Comparison of ENCODE assay signal across 9 cellular contexts in the genomic region with DNA sequence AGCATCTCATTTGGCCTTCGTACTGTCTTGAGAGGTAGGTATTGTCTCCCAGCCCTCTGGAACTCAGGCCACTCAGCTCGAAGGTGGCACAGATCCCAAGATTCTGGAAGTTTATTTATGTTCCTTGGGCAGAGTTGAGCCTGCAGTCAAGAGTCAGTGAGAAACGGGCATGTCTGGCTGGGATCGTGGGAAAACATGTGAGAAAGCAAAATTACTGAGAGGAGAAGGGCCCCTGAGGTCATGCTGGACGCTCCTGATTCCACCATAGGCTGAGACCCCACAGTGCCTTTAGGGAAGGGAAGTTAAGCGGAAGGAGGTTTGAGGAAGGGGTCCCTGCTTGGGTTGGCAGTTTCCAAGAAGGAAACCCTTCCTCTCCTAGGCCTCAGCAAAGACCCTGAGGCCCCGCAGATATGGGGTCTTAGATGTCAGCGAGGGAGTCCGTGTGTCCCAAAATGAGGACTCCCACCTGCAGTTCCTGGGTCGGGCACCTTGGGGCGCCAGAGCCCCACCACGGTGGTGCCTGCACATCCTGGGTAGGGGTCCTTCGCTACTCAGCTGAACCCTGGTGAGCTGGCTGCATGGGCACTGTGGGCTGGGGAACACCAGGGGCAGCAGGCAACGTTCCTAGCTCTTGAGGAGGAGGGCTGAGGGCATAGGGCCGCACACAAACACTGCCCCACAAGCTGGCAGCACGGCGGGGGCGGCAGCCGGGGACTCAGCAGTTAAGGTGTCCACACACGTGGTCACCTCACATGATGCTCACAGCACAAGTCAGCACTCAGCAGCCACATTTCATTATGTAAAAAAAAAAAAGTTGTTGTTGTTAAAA. TPM values are rescaled to one million over a fixed set of nuclear protein-coding genes. Genes with fewer than 3 reads are reported as not detected.
DNase-seq lines count a peak whose midpoint lies in the region; ATAC-seq, FAIRE-seq and TF ChIP-seq lines count a peak whose summit lies in the region.
"Had no signal": no experiment of that assay in that cellular context is flagged by ENCODE, and none has a peak within 500 bp of the region (broad histone marks: within the 10 kb centered on the region; RNA-seq: fewer than 3 reads in every experiment).

No MANE protein-coding gene starts in this region.

- H3K79me2 ChIP-seq in HepG2 (ENCODE audit: insufficient read depth, low read length), result no peaks in the 10 kb centered on the region

- TSS peak; percentile 38 for BruUV-seq in HepG2 (replicated peaks; lab: Mats Ljungman, UMichigan)

- POLR2A ChIA-PET in HepG2 (lab: Yijun Ruan, JAX), result interaction anchor here (1.3 to 3.7 kb wide), 3 partner anchors 50 to 83 kb away, joined by 4 to 17 read pairs (median 13); a partner anchor contains a TSS

- H3K4me1 ChIP-seq in HepG2 (ENCODE audit: insufficient read depth, low read length) (peaks cover 25% of the 10 kb centered on the region), testis (peaks cover 12% of the 10 kb centered on the region)

- no peaks in the 10 kb centered on the region for H3K36me3 Mint-ChIP-seq in activated T-helper 1 cell treated with anti-CD3 and anti-CD28 coated beads, Interleukin-12 subunit alpha, Interleukin-12 subunit beta, Interleukin-2, Interleukin-4 antibody, amounts not matched to agents 30 ng/mL and 10 ng/mL and 1 ng/mL, durations not matched to agents 14 hours and 24 hours and 36 hours (ENCODE audit: low read depth)
- H3K36me3 Mint-ChIP-seq: naive B cell had no signal

- no peak overlapping the region for H2AFZ ChIP-seq in HepG2 (ENCODE audit: low read length)

- H3K4me2 ChIP-seq in HepG2 (ENCODE audit: low read depth, low read length), result no peak overlapping the region

- peak; percentile 90 for TF ChIP-seq RAD21 in HepG2 (CRISPR knock-in tag; IDR thresholded peaks at IDR 0.05)

- H3K27ac ChIP-seq in brain microvascular endothelial cell, result no peak overlapping the region
- no peak overlapping the region for H3K27ac ChIP-seq in HepG2 (ENCODE audit: extremely low read length, insufficient read depth, low read length)
- peak overlapping the region; percentile 1 to 71 for H3K27ac ChIP-seq in testis

- FAIRE-seq in HepG2 (lab: Jason Lieb, UNC), result no peak

- no peaks in the 10 kb centered on the region for H3K9me3 Mint-ChIP-seq in activated T-helper 1 cell treated with anti-CD3 and anti-CD28 coated beads, Interleukin-12 subunit alpha, Interleukin-12 subunit beta, Interleukin-2, Interleukin-4 antibody, amounts not matched to agents 30 ng/mL and 10 ng/mL and 1 ng/mL, durations not matched to agents 14 hours and 24 hours and 36 hours
- H3K9me3 Mint-ChIP-seq: naive B cell had no signal

- TF ChIP-seq EP300 in HepG2 (IDR thresholded peaks at IDR 0.05; ENCODE audit: low read depth in 2 of 2, low read length in 2 of 2), result no peak
- no peak for TF ChIP-seq EP300 in HepG2 (CRISPR knock-in tag; IDR thresholded peaks at IDR 0.05; ENCODE audit: borderline replicate concordance)

- TF ChIP-seq CTCF in brain microvascular endothelial cell (IDR thresholded peaks at IDR 0.05; ENCODE audit: low read depth, low read length, missing control alignments) (peak; percentile 75), HepG2 (CRISPR knock-in tag; IDR thresholded peaks at IDR 0.05) (peak; percentile 90), testis (IDR thresholded peaks at IDR 0.05) (peak; percentile 30 to 58 (median 38))

- ATAC-seq in HepG2, result peak; percentile 60
- ATAC-seq in HG02588 (IDR thresholded peaks at IDR 0.05; ENCODE audit: unreplicated experiment), result no peak

- H3K27me3 ChIP-seq in brain microvascular endothelial cell (replicated peaks) (no peaks in the 10 kb centered on the region), HepG2 (ENCODE audit: control insufficient read depth in 1 of 2, insufficient read depth in 2 of 2, low read length in 2 of 2) (no peaks in the 10 kb centered on the region), testis (no peaks in the 10 kb centered on the region)

- intact Hi-C loops in HepG2 (cut with micrococcal nuclease; ENCODE audit: unreplicated experiment) (loop anchor here (1.0 kb wide), 1 partner anchor 84 kb away; no protein-coding TSS in a partner anchor), testis (cut with DNase I; ENCODE audit: low total_unique reads) (no loop called here)
- intact Hi-C loops in activated T-helper 1 cell treated with anti-CD3 and anti-CD28 coated beads, Interleukin-12 subunit alpha, Interleukin-12 subunit beta, Interleukin-2, Interleukin-4 antibody, amounts not matched to agents 30 ng/mL and 10 ng/mL and 1 ng/mL, durations not matched to agents 14 hours and 24 hours and 36 hours (cut with micrococcal nuclease), result no loop called here

- CTCF ChIA-PET in HepG2 (lab: Yijun Ruan, JAX; ENCODE audit: low intra/inter-chr PET ratio, low total read pairs), result interaction anchor here (2.7 kb wide), 1 partner anchor 84 kb away, joined by 37 read pairs; no protein-coding TSS in a partner anchor

- TF ChIP-seq POLR2A in HepG2 (IDR thresholded peaks at IDR 0.05; ENCODE audit: insufficient read depth in 1 of 2, low read depth in 2 of 2, low read length in 2 of 2), result 0 out of 4 replicates have a peak, but pooled peaks of 1 of the 2 experiments have one; percentile 29
- no peak for TF ChIP-seq POLR2A in testis (IDR thresholded peaks at IDR 0.05)

- peaks cover 5% of the 10 kb centered on the region for H3K4me1 Mint-ChIP-seq in activated T-helper 1 cell treated with anti-CD3 and anti-CD28 coated beads, Interleukin-12 subunit alpha, Interleukin-12 subunit beta, Interleukin-2, Interleukin-4 antibody, amounts not matched to agents 30 ng/mL and 10 ng/mL and 1 ng/mL, durations not matched to agents 14 hours and 24 hours and 36 hours (ENCODE audit: low read depth)

- in situ Hi-C loops in brain microvascular endothelial cell (cut with HindIII; ENCODE audit: low pct_ligation_motif_present, low sequenced_read_pairs) (no loop called here), HepG2 (cut with HindIII; ENCODE audit: extremely low pct_ligation_motif_present, low pct_unique_long_range_greater_than_20kb) (loop anchor here (5.0 kb wide), 1 partner anchor 86 kb away; no protein-coding TSS in a partner anchor)

- no peak overlapping the region for H3K9ac ChIP-seq in HepG2 (ENCODE audit: insufficient read depth, low read depth, low read length)

- H3K4me3 ChIP-seq in brain microvascular endothelial cell (ENCODE audit: low read depth, low read length), result no peak overlapping the region
- no peak overlapping the region for H3K4me3 ChIP-seq in HepG2 (replicated peaks in 1 of 3; ENCODE audit: insufficient read depth in 1 of 3, low read depth in 2 of 3, low read length in 3 of 3)
- H3K4me3 ChIP-seq in testis, result no peak overlapping the region

- H3K9me3 ChIP-seq in HepG2 (ENCODE audit: low read length), result no peaks in the 10 kb centered on the region
- no peaks in the 10 kb centered on the region for H3K9me3 ChIP-seq in testis

- WGBS in HepG2 (ENCODE audit: low lambda C conversion rate), result 61% methylated on average over 16 of the region's 20 CpGs
- WGBS in testis, 2 donors, result 49 to 54% methylated on average over 17 to 20 of the region's 20 CpGs

- DNase-seq in EL (peak; percentile 23), NCI-H1694 treated with DMSO at 0.1 percent for 48 hours (lab: John Stamatoyannopoulos, UW) (peak; percentile 53), brain microvascular endothelial cell (no peak), HepG2 (ENCODE audit: low spot score) (no peak), testis (peak; percentile 50), NCI-H146 (lab: John Stamatoyannopoulos, UW) (no peak)
- DNase-seq in activated T-helper 1 cell treated with anti-CD3 and anti-CD28 coated beads, Interleukin-12 subunit alpha, Interleukin-12 subunit beta, Interleukin-2, Interleukin-4 antibody, amounts not matched to agents 30 ng/mL and 10 ng/mL and 1 ng/mL, durations not matched to agents 14 hours and 24 hours and 36 hours (ENCODE audit: low spot score), result no peak
- DNase-seq: naive B cell had no signal

- peaks cover 3% of the 10 kb centered on the region for H3K27me3 Mint-ChIP-seq in activated T-helper 1 cell treated with anti-CD3 and anti-CD28 coated beads, Interleukin-12 subunit alpha, Interleukin-12 subunit beta, Interleukin-2, Interleukin-4 antibody, amounts not matched to agents 30 ng/mL and 10 ng/mL and 1 ng/mL, durations not matched to agents 14 hours and 24 hours and 36 hours (ENCODE audit: insufficient read depth)

- H3K27ac Mint-ChIP-seq in activated T-helper 1 cell treated with anti-CD3 and anti-CD28 coated beads, Interleukin-12 subunit alpha, Interleukin-12 subunit beta, Interleukin-2, Interleukin-4 antibody, amounts not matched to agents 30 ng/mL and 10 ng/mL and 1 ng/mL, durations not matched to agents 14 hours and 24 hours and 36 hours, result no peak overlapping the region

- H3K36me3 ChIP-seq in brain microvascular endothelial cell (replicated peaks) (peaks cover 45% of the 10 kb centered on the region), HepG2 (replicated peaks in 1 of 2; ENCODE audit: control insufficient read depth in 1 of 2, insufficient read depth in 2 of 2, low read length in 2 of 2) (peaks cover 17 to 29% of the 10 kb centered on the region in 2 experiments; a peak in 4 of 5 replicates), testis (ENCODE audit: low read depth, missing control alignments) (no peaks in the 10 kb centered on the region)

- H4K20me1 ChIP-seq in HepG2 (ENCODE audit: insufficient read depth, low read length), result no peaks in the 10 kb centered on the region

- no peak overlapping the region for H3K4me3 Mint-ChIP-seq in activated T-helper 1 cell treated with anti-CD3 and anti-CD28 coated beads, Interleukin-12 subunit alpha, Interleukin-12 subunit beta, Interleukin-2, Interleukin-4 antibody, amounts not matched to agents 30 ng/mL and 10 ng/mL and 1 ng/mL, durations not matched to agents 14 hours and 24 hours and 36 hours

RNA-seq across cellular contexts. Expression of a gene that starts 12.3 kb away (rescaled TPM):
- 0.09 TPM in 1 of 2 replicates, not detected in the other for total RNA-seq in HepG2 (2016; rRNA removed; fragmentation: Illumina TruSeq; extraction: Trizol)
- not detected in 2 replicates for total RNA-seq in HepG2 (2016; cell fraction: cytosol; rRNA removed; fragmentation: Illumina TruSeq; extraction: Trizol; ENCODE audit: low read depth)
- total RNA-seq in HepG2 (2016; cell fraction: insoluble cytoplasmic fraction; rRNA removed; fragmentation: Illumina TruSeq; extraction: Trizol), result 0.15 TPM in 1 of 2 replicates, not detected in the other
- total RNA-seq in HepG2 (2016; cell fraction: membrane; rRNA removed; fragmentation: Illumina TruSeq; extraction: Trizol), result not detected in 2 replicates
- total RNA-seq in HepG2 (2016; cell fraction: nucleus; rRNA removed; fragmentation: Illumina TruSeq; extraction: Trizol), result 0.13 TPM in 1 of 2 replicates, not detected in the other
- 0.14 and 0.20 TPM in 2 replicates for polyA plus RNA-seq in HepG2 (2011; rRNA removed)
- 0.08 and 0.09 TPM in 2 replicates for polyA plus RNA-seq in HepG2 (2011; cell fraction: cytosol; rRNA removed)
- 0.21 and 0.61 TPM in 2 replicates for polyA plus RNA-seq in HepG2 (2011; cell fraction: nucleus; rRNA removed)
- 0.19 and 0.21 TPM in 2 replicates for polyA plus RNA-seq in HepG2 (2012)
- not detected in 2 replicates for polyA plus RNA-seq in HepG2 (2016; cell fraction: cytosol; fragmentation: Illumina TruSeq; extraction: Trizol; ENCODE audit: low read depth)
- 0.45 TPM in 1 of 2 replicates, not detected in the other for polyA plus RNA-seq in HepG2 (2016; cell fraction: insoluble cytoplasmic fraction; fragmentation: Illumina TruSeq; extraction: Trizol; ENCODE audit: low read depth)
- not detected in 2 replicates for polyA plus RNA-seq in HepG2 (2016; cell fraction: membrane; fragmentation: Illumina TruSeq; extraction: Trizol; ENCODE audit: low read depth)
- 0.15 TPM in 1 of 2 replicates, not detected in the other for polyA plus RNA-seq in HepG2 (2016; cell fraction: nucleus; fragmentation: Illumina TruSeq; extraction: Trizol; ENCODE audit: insufficient read depth, low read depth)
- 0.88 and 18.6 TPM in 2 replicates for polyA minus RNA-seq in HepG2 (2011; rRNA and poly(A)+ RNA removed; ENCODE audit: low replicate concordance)
- polyA minus RNA-seq in HepG2 (2011; cell fraction: cytosol; rRNA and poly(A)+ RNA removed), result not detected in 2 replicates
- polyA minus RNA-seq in HepG2 (2011; cell fraction: nucleus; rRNA and poly(A)+ RNA removed), result 0.39 TPM in 1 of 2 replicates, not detected in the other
- 1 to 10 TPM; 4.8 to 8.0 TPM for total RNA-seq in testis
- 7.7 TPM for polyA plus RNA-seq in testis (ENCODE audit: insufficient read depth, low read depth, low replicate concordance)
- 8.8 and 9.0 TPM in 2 replicates for total RNA-seq in activated T-helper 1 cell treated with anti-CD3 and anti-CD28 coated beads, Interleukin-12 subunit alpha, Interleukin-12 subunit beta, Interleukin-2, Interleukin-4 antibody, amounts not matched to agents 30 ng/mL and 10 ng/mL and 1 ng/mL, durations not matched to agents 14 hours and 24 hours and 36 hours

RNA-seq across cellular contexts. Expression of a gene that starts 26.6 kb away (rescaled TPM):
- 190 and 225 TPM in 2 replicates for total RNA-seq in HepG2 (2016; rRNA removed; fragmentation: Illumina TruSeq; extraction: Trizol)
- 16.7 and 20.3 TPM in 2 replicates for total RNA-seq in HepG2 (2016; cell fraction: cytosol; rRNA removed; fragmentation: Illumina TruSeq; extraction: Trizol; ENCODE audit: low read depth)
- total RNA-seq in HepG2 (2016; cell fraction: insoluble cytoplasmic fraction; rRNA removed; fragmentation: Illumina TruSeq; extraction: Trizol), result 150 and 214 TPM in 2 replicates
- 22.8 and 26.6 TPM in 2 replicates for total RNA-seq in HepG2 (2016; cell fraction: membrane; rRNA removed; fragmentation: Illumina TruSeq; extraction: Trizol)
- total RNA-seq in HepG2 (2016; cell fraction: nucleus; rRNA removed; fragmentation: Illumina TruSeq; extraction: Trizol), result 106 and 117 TPM in 2 replicates
- polyA plus RNA-seq in HepG2 (2011; rRNA removed), result 107 and 110 TPM in 2 replicates
- 79.6 and 122 TPM in 2 replicates for polyA plus RNA-seq in HepG2 (2011; cell fraction: cytosol; rRNA removed)
- 236 and 366 TPM in 2 replicates for polyA plus RNA-seq in HepG2 (2011; cell fraction: nucleus; rRNA removed)
- polyA plus RNA-seq in HepG2 (2012), result 86.7 and 101 TPM in 2 replicates
- 11.1 and 13.2 TPM in 2 replicates for polyA plus RNA-seq in HepG2 (2016; cell fraction: cytosol; fragmentation: Illumina TruSeq; extraction: Trizol; ENCODE audit: low read depth)
- polyA plus RNA-seq in HepG2 (2016; cell fraction: insoluble cytoplasmic fraction; fragmentation: Illumina TruSeq; extraction: Trizol; ENCODE audit: low read depth), result 143 and 179 TPM in 2 replicates
- 12.6 and 16.9 TPM in 2 replicates for polyA plus RNA-seq in HepG2 (2016; cell fraction: membrane; fragmentation: Illumina TruSeq; extraction: Trizol; ENCODE audit: low read depth)
- polyA plus RNA-seq in HepG2 (2016; cell fraction: nucleus; fragmentation: Illumina TruSeq; extraction: Trizol; ENCODE audit: insufficient read depth, low read depth), result 177 and 182 TPM in 2 replicates
- polyA minus RNA-seq in HepG2 (2011; rRNA and poly(A)+ RNA removed; ENCODE audit: low replicate concordance), result 159 and 307 TPM in 2 replicates
- 120 and 130 TPM in 2 replicates for polyA minus RNA-seq in HepG2 (2011; cell fraction: cytosol; rRNA and poly(A)+ RNA removed)
- 67.7 and 70.4 TPM in 2 replicates for polyA minus RNA-seq in HepG2 (2011; cell fraction: nucleus; rRNA and poly(A)+ RNA removed)
- 100 to 1,000 TPM; 162 to 219 TPM for total RNA-seq in testis
- 189 TPM for polyA plus RNA-seq in testis (ENCODE audit: insufficient read depth, low read depth, low replicate concordance)
- total RNA-seq in activated T-helper 1 cell treated with anti-CD3 and anti-CD28 coated beads, Interleukin-12 subunit alpha, Interleukin-12 subunit beta, Interleukin-2, Interleukin-4 antibody, amounts not matched to agents 30 ng/mL and 10 ng/mL and 1 ng/mL, durations not matched to agents 14 hours and 24 hours and 36 hours, result 80.1 and 84.1 TPM in 2 replicates

RNA-seq across cellular contexts. Expression of a gene that starts 52.8 kb away (rescaled TPM):
- total RNA-seq in HepG2 (2016; rRNA removed; fragmentation: Illumina TruSeq; extraction: Trizol) (10.7 and 12.4 TPM in 2 replicates), testis (10 to 100 TPM; 32.8 to 34.2 TPM)
- total RNA-seq in HepG2 (2016; cell fraction: cytosol; rRNA removed; fragmentation: Illumina TruSeq; extraction: Trizol; ENCODE audit: low read depth), result 2.6 and 3.8 TPM in 2 replicates
- 11.2 and 11.8 TPM in 2 replicates for total RNA-seq in HepG2 (2016; cell fraction: insoluble cytoplasmic fraction; rRNA removed; fragmentation: Illumina TruSeq; extraction: Trizol)
- total RNA-seq in HepG2 (2016; cell fraction: membrane; rRNA removed; fragmentation: Illumina TruSeq; extraction: Trizol), result 11.4 and 14.2 TPM in 2 replicates
- total RNA-seq in HepG2 (2016; cell fraction: nucleus; rRNA removed; fragmentation: Illumina TruSeq; extraction: Trizol), result 8.0 and 11.8 TPM in 2 replicates
- polyA plus RNA-seq in HepG2 (2011; rRNA removed) (13.4 and 14.3 TPM in 2 replicates), testis (ENCODE audit: insufficient read depth, low read depth, low replicate concordance) (32.4 TPM)
- 9.3 and 10.2 TPM in 2 replicates for polyA plus RNA-seq in HepG2 (2011; cell fraction: cytosol; rRNA removed)
- polyA plus RNA-seq in HepG2 (2011; cell fraction: nucleus; rRNA removed), result 16.0 and 19.8 TPM in 2 replicates
- polyA plus RNA-seq in HepG2 (2012), result 13.1 and 13.9 TPM in 2 replicates
- polyA plus RNA-seq in HepG2 (2016; cell fraction: cytosol; fragmentation: Illumina TruSeq; extraction: Trizol; ENCODE audit: low read depth), result 2.3 TPM in 2 replicates
- polyA plus RNA-seq in HepG2 (2016; cell fraction: insoluble cytoplasmic fraction; fragmentation: Illumina TruSeq; extraction: Trizol; ENCODE audit: low read depth), result 14.4 and 18.0 TPM in 2 replicates
- 11.1 and 12.7 TPM in 2 replicates for polyA plus RNA-seq in HepG2 (2016; cell fraction: membrane; fragmentation: Illumina TruSeq; extraction: Trizol; ENCODE audit: low read depth)
- polyA plus RNA-seq in HepG2 (2016; cell fraction: nucleus; fragmentation: Illumina TruSeq; extraction: Trizol; ENCODE audit: insufficient read depth, low read depth), result 18.3 and 20.7 TPM in 2 replicates
- 12.6 and 66.8 TPM in 2 replicates for polyA minus RNA-seq in HepG2 (2011; rRNA and poly(A)+ RNA removed; ENCODE audit: low replicate concordance)
- polyA minus RNA-seq in HepG2 (2011; cell fraction: cytosol; rRNA and poly(A)+ RNA removed), result 4.2 and 6.0 TPM in 2 replicates
- 5.8 and 9.9 TPM in 2 replicates for polyA minus RNA-seq in HepG2 (2011; cell fraction: nucleus; rRNA and poly(A)+ RNA removed)
- 67.6 and 79.3 TPM in 2 replicates for total RNA-seq in activated T-helper 1 cell treated with anti-CD3 and anti-CD28 coated beads, Interleukin-12 subunit alpha, Interleukin-12 subunit beta, Interleukin-2, Interleukin-4 antibody, amounts not matched to agents 30 ng/mL and 10 ng/mL and 1 ng/mL, durations not matched to agents 14 hours and 24 hours and 36 hours

RNA-seq across cellular contexts. Expression of a gene that starts 58.8 kb away (rescaled TPM):
- total RNA-seq in HepG2 (2016; rRNA removed; fragmentation: Illumina TruSeq; extraction: Trizol) (7.6 TPM in 2 replicates), testis (1 to 10 TPM; 2.4 to 3.0 TPM)
- 1.4 and 2.5 TPM in 2 replicates for total RNA-seq in HepG2 (2016; cell fraction: cytosol; rRNA removed; fragmentation: Illumina TruSeq; extraction: Trizol; ENCODE audit: low read depth)
- 5.3 and 7.9 TPM in 2 replicates for total RNA-seq in HepG2 (2016; cell fraction: insoluble cytoplasmic fraction; rRNA removed; fragmentation: Illumina TruSeq; extraction: Trizol)
- 4.5 and 7.8 TPM in 2 replicates for total RNA-seq in HepG2 (2016; cell fraction: membrane; rRNA removed; fragmentation: Illumina TruSeq; extraction: Trizol)
- total RNA-seq in HepG2 (2016; cell fraction: nucleus; rRNA removed; fragmentation: Illumina TruSeq; extraction: Trizol), result 6.2 and 7.5 TPM in 2 replicates
- polyA plus RNA-seq in HepG2 (2011; rRNA removed) (9.0 and 9.1 TPM in 2 replicates), testis (ENCODE audit: insufficient read depth, low read depth, low replicate concordance) (0.87 TPM)
- 7.3 and 8.1 TPM in 2 replicates for polyA plus RNA-seq in HepG2 (2011; cell fraction: cytosol; rRNA removed)
- 11.9 and 12.9 TPM in 2 replicates for polyA plus RNA-seq in HepG2 (2011; cell fraction: nucleus; rRNA removed)
- 4.3 and 9.1 TPM in 2 replicates for polyA plus RNA-seq in HepG2 (2012)
- polyA plus RNA-seq in HepG2 (2016; cell fraction: cytosol; fragmentation: Illumina TruSeq; extraction: Trizol; ENCODE audit: low read depth), result 2.9 and 3.3 TPM in 2 replicates
- 10.7 and 11.1 TPM in 2 replicates for polyA plus RNA-seq in HepG2 (2016; cell fraction: insoluble cytoplasmic fraction; fragmentation: Illumina TruSeq; extraction: Trizol; ENCODE audit: low read depth)
- polyA plus RNA-seq in HepG2 (2016; cell fraction: membrane; fragmentation: Illumina TruSeq; extraction: Trizol; ENCODE audit: low read depth), result 4.7 and 6.0 TPM in 2 replicates
- 14.7 and 15.4 TPM in 2 replicates for polyA plus RNA-seq in HepG2 (2016; cell fraction: nucleus; fragmentation: Illumina TruSeq; extraction: Trizol; ENCODE audit: insufficient read depth, low read depth)
- 2.3 and 13.0 TPM in 2 replicates for polyA minus RNA-seq in HepG2 (2011; rRNA and poly(A)+ RNA removed; ENCODE audit: low replicate concordance)
- polyA minus RNA-seq in HepG2 (2011; cell fraction: cytosol; rRNA and poly(A)+ RNA removed), result 10.6 and 11.8 TPM in 2 replicates
- polyA minus RNA-seq in HepG2 (2011; cell fraction: nucleus; rRNA and poly(A)+ RNA removed), result 4.1 and 6.2 TPM in 2 replicates
- 0.27 and 0.41 TPM in 2 replicates for total RNA-seq in activated T-helper 1 cell treated with anti-CD3 and anti-CD28 coated beads, Interleukin-12 subunit alpha, Interleukin-12 subunit beta, Interleukin-2, Interleukin-4 antibody, amounts not matched to agents 30 ng/mL and 10 ng/mL and 1 ng/mL, durations not matched to agents 14 hours and 24 hours and 36 hours

Comparison
In these comparisons a context has a peak if more than half of its experiments do, and no peak if none do; other contexts are left out.
1. DNase-seq: peak in EL (single experiment), NCI-H1694 treated with DMSO at 0.1 percent for 48 hours (single experiment) and testis (single experiment); none in brain microvascular endothelial cell (single experiment), HepG2 (single experiment), NCI-H146 (single experiment) and activated T-helper 1 cell treated with anti-CD3 and anti-CD28 coated beads, Interleukin-12 subunit alpha, Interleukin-12 subunit beta, Interleukin-2, Interleukin-4 antibody, amounts not matched to agents 30 ng/mL and 10 ng/mL and 1 ng/mL, durations not matched to agents 14 hours and 24 hours and 36 hours (single experiment).
2. H3K27ac ChIP-seq: peak in testis (2 of 2); none in brain microvascular endothelial cell (single experiment) and HepG2 (single experiment).
3. CTCF ChIP-seq: peak in every context shown above with its lines; median percentile 90 in HepG2; 75 in brain microvascular endothelial cell; 38 in testis.